Comparison of ENCODE assay signal across 8 cellular contexts in the genomic region with DNA sequence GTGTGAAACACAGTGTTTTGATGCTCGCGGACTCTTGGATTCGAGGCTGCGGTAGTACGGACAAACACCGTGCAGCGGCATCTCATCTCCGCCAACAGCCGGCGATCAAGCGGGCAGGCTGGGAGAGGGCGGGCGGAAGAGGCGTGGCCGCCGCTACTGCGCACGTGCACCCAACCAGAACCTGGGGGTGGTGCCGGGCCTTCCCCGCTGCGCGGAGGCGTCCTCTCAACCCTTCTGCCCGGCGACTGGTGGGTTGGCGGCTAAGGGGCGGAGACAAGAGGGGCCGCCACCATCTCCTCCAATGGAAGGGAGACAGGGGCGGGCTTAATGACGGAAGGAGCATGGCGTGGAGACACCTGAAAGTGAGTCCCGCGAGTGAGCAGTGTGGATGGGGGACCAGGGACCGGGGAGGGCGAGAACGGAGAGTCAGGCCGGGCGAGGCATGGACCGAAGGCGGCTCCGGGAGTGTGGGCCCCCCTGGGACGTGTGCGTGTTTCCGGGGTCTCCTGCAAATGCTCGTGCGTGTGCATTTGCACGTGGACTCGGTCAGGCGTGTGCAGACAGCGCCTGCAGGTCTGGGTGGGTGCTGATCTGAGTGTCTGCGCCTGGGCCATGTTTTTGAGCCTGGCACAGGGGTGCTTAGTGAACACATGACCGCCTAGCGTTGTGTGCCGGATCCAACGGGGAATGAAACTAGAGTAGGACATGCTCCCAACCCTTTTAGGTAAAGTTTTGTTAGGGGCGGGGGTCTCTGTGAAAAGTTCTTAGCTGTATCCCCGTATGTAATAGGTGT. TPM values are rescaled to one million over a fixed set of nuclear protein-coding genes. Genes with fewer than 3 reads are reported as not detected.
DNase-seq lines count a peak whose midpoint lies in the region; ATAC-seq and TF ChIP-seq lines count a peak whose summit lies in the region.

A gene (plus strand): TSS at position 321 of the 793 bp plus-strand sequence. CDS start 21 bp downstream, at position 342.

- H3K4me1 ChIP-seq in BLaER1 treated with 17β-estradiol and CSF1 and Interleukin-3, amounts not matched to agents 10 nM and 100 nM: peaks cover 34 to 53% (median 49%) of the 10 kb centered on the region in 10 experiments
- no peaks in the 10 kb centered on the region for H3K4me1 ChIP-seq in colonic mucosa

- peak within 1 kb of the TSS; percentile 75 to 99 (median 87) for H3K4me3 ChIP-seq in BLaER1 treated with 17β-estradiol and CSF1 and Interleukin-3, amounts not matched to agents 10 nM and 100 nM
- peak within 1 kb of the TSS; percentile 99 for H3K4me3 ChIP-seq in colonic mucosa

- no peak for TF ChIP-seq CTCF in colonic mucosa (IDR thresholded peaks at IDR 0.05)

- H3K36me3 ChIP-seq in BLaER1 treated with 17β-estradiol and CSF1 and Interleukin-3, amounts not matched to agents 10 nM and 100 nM: peaks cover 0 to 11% (median 4%) of the 10 kb centered on the region in 11 experiments; a peak in 8 of 22 replicates
- H3K36me3 ChIP-seq in colonic mucosa: no peaks in the 10 kb centered on the region

- H3K9ac ChIP-seq in BLaER1 treated with 17β-estradiol and CSF1 and Interleukin-3, amounts not matched to agents 10 nM and 100 nM: peak within 1 kb of the TSS; percentile 71 to 86 (median 82)
- peak within 1 kb of the TSS; percentile 65 to 91 for H3K9ac ChIP-seq in colonic mucosa (ENCODE audit: low read depth in 2 of 2, low read length in 2 of 2)

- ATAC-seq in GM19328 (IDR thresholded peaks at IDR 0.05; ENCODE audit: unreplicated experiment) (peak; percentile 99), HG03469 (IDR thresholded peaks at IDR 0.05; ENCODE audit: unreplicated experiment) (peak; percentile 96), left colon (peak; percentile 99)

- H4K20me1 ChIP-seq in BLaER1 treated with 17β-estradiol and CSF1 and Interleukin-3, amounts not matched to agents 10 nM and 100 nM: no peaks in the 10 kb centered on the region

- intact Hi-C loops in colonic mucosa (cut with DNase I) (no loop called here), left colon (cut with DNase I, micrococcal nuclease) (no loop called here)

- DNase-seq in NCI-H526 (lab: John Stamatoyannopoulos, UW) (peak; percentile 90 to 96), colonic mucosa (peak; percentile 98), left colon (peak; percentile 97 to 98)
- DNase-seq in activated CD4-positive, alpha-beta T cell treated with anti-CD3 and anti-CD28 coated beads for 4 hours: peak; percentile 97 to 98
- DNase-seq in stimulated activated CD4-positive, alpha-beta T cell treated with anti-CD3 and anti-CD28 coated beads, Interleukin-1b, Interleukin-23, amount 100 ng/mL, for 4 hours (ENCODE audit: low read depth in 2 of 2): peak; percentile 94 to 96

- peak within 1 kb of the TSS in 10 of 11 experiments; percentile 53 to 86 (median 78); a peak in 21 of 22 replicates for H3K27ac ChIP-seq in BLaER1 treated with 17β-estradiol and CSF1 and Interleukin-3, amounts not matched to agents 10 nM and 100 nM
- no peak within 1 kb of the TSS for H3K27ac ChIP-seq in colonic mucosa

- peak within 1 kb of the TSS; percentile 87 to 97 (median 91) for H3K4me2 ChIP-seq in BLaER1 treated with 17β-estradiol and CSF1 and Interleukin-3, amounts not matched to agents 10 nM and 100 nM

- no peaks in the 10 kb centered on the region for H3K27me3 ChIP-seq in BLaER1 treated with 17β-estradiol and CSF1 and Interleukin-3, amounts not matched to agents 10 nM and 100 nM
- H3K27me3 ChIP-seq in colonic mucosa: no peaks in the 10 kb centered on the region

- H3K9me3 ChIP-seq in BLaER1 treated with 17β-estradiol and CSF1 and Interleukin-3, amounts not matched to agents 10 nM and 100 nM (replicated peaks in 1 of 11): no peaks in the 10 kb centered on the region
- no peaks in the 10 kb centered on the region for H3K9me3 ChIP-seq in colonic mucosa

RNA-seq across cellular contexts. Expression of the gene that starts here (rescaled TPM):
- total RNA-seq in colonic mucosa (1 to 10 TPM; 4.3 to 9.4 TPM), left colon (1 to 10 TPM; 5.6 to 6.3 TPM)
